ENCODE assay signal across 1 cellular context in the genomic region with DNA sequence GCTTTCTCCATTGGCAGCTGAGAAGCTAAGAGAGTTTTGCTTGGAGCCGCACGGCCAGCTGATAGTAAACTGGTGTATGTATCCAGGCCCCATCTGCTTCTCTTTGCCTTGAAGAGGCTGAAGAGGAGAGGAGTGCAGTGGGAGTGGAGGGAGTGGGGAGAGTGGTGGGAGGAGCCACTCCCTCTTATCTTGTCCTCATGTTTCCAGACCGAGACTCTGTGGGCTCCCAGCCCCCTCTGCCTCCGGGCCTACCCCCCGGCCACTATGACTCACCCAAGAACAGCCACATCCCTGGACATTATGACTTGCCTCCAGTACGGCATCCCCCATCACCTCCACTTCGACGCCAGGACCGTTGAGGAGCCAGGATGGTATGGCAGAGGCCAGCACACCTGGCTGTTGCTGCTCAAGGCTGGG.
A peak's percentile ranks its signal among the peaks of the same experiment; 100 is the strongest.
TF ChIP-seq lines count a peak whose summit lies in the region.

No MANE protein-coding gene starts in this region.

TF ChIP-seq in K562, 482 proteins besides CTCF, POLR2A, EP300 and RAD21 (continued from another document and continues in another):
- TF ChIP-seq GATAD2B (IDR thresholded peaks at IDR 0.05; ENCODE audit: borderline replicate concordance) (0 out of 2 replicates have a peak, but pooled peaks have one; percentile 12), RBBP5 (IDR thresholded peaks at IDR 0.05; ENCODE audit: borderline replicate concordance, insufficient read depth, low read length, poor library complexity, severe bottlenecking) (peak; percentile 45), ZNF24 (IDR thresholded peaks at IDR 0.05) (0 out of 2 replicates have a peak, but pooled peaks have one; percentile 18), MCM5 (IDR thresholded peaks at IDR 0.05; ENCODE audit: low read depth) (no peak), ZC3H4 (CRISPR knock-in tag; IDR thresholded peaks at IDR 0.05; ENCODE audit: borderline replicate concordance) (no peak), HMG20A (CRISPR knock-in tag; conservative IDR thresholded peaks at IDR 0.05) (no peak), SLC30A9 (CRISPR knock-in tag; IDR thresholded peaks at IDR 0.05) (no peak), ZNF707 (CRISPR knock-in tag; conservative IDR thresholded peaks at IDR 0.05) (no peak), SUPT5H (IDR thresholded peaks at IDR 0.05) (peak; percentile 67), CBX8 (IDR thresholded peaks at IDR 0.05; ENCODE audit: borderline replicate concordance, extremely low read depth, low read depth, low read length, poor library complexity, severe bottlenecking) (no peak), RBM15 (IDR thresholded peaks at IDR 0.05; ENCODE audit: insufficient read depth, low read length) (no peak), NCOA1 (IDR thresholded peaks at IDR 0.05; ENCODE audit: low read depth) (peak; percentile 67; the same call in 1 of the 2 replicates), TAF1 (IDR thresholded peaks at IDR 0.05; ENCODE audit: control insufficient read depth, extremely low read depth, insufficient read depth, low read length, severe bottlenecking) (no peak), MED1 (CRISPR knock-in tag; IDR thresholded peaks at IDR 0.05; ENCODE audit: borderline replicate concordance) (no peak), CCAR2 (IDR thresholded peaks at IDR 0.05; ENCODE audit: low read depth, low read length) (no peak), NR2F6 (CRISPR knock-in tag; IDR thresholded peaks at IDR 0.05) (no peak), RBM39 (optimal IDR thresholded peaks at IDR 0.05; ENCODE audit: low read depth, low read length) (no peak), ZNF316 (IDR thresholded peaks at IDR 0.05) (no peak), ZNF695 (CRISPR knock-in tag; IDR thresholded peaks at IDR 0.05) (no peak), TAL1 (IDR thresholded peaks at IDR 0.05) (peak; percentile 35; the same call in 1 of the 2 replicates), JUNB (CRISPR knock-in tag; conservative IDR thresholded peaks at IDR 0.05) (peak; percentile 64; the same call in 1 of the 2 replicates), TFAM (CRISPR knock-in tag; conservative IDR thresholded peaks at IDR 0.05) (no peak), HDAC1 (IDR thresholded peaks at IDR 0.05) (peak in 1 of 2 experiments; percentile 80; a peak in 1 of 4 replicates), TSC22D4 (tag; IDR thresholded peaks at IDR 0.05) (no peak), SRF (CRISPR knock-in tag; IDR thresholded peaks at IDR 0.05) (no peak), ZNF263 (CRISPR knock-in tag; IDR thresholded peaks at IDR 0.05; ENCODE audit: borderline replicate concordance) (peak; percentile 100), NFE2 (IDR thresholded peaks at IDR 0.05; ENCODE audit: low read depth) (no peak), ZNF785 (CRISPR knock-in tag; IDR thresholded peaks at IDR 0.05) (no peak), ZNF121 (CRISPR knock-in tag; conservative IDR thresholded peaks at IDR 0.05) (no peak), SPI1 (IDR thresholded peaks at IDR 0.05; ENCODE audit: borderline replicate concordance, low read depth, low read length) (no peak), MAFK (IDR thresholded peaks at IDR 0.05; ENCODE audit: low read length) (no peak), GTF2F1 (IDR thresholded peaks at IDR 0.05; ENCODE audit: low read depth, low read length) (no peak), HDAC3 (IDR thresholded peaks at IDR 0.05; ENCODE audit: borderline replicate concordance, partially characterized antibody) (no peak), CEBPG (CRISPR knock-in tag; IDR thresholded peaks at IDR 0.05) (no peak), CEBPG (tag; conservative IDR thresholded peaks at IDR 0.05 in 1 of 2, IDR thresholded peaks at IDR 0.05 in 1 of 2) (no peak), FOXA3 (CRISPR knock-in tag; conservative IDR thresholded peaks at IDR 0.05 in 1 of 2, IDR thresholded peaks at IDR 0.05 in 1 of 2) (no peak), RBM14 (IDR thresholded peaks at IDR 0.05; ENCODE audit: borderline replicate concordance, insufficient read depth, low read depth, low read length) (no peak), XRCC4 (IDR thresholded peaks at IDR 0.05; ENCODE audit: extremely low read depth, insufficient read depth, insufficient read length) (no peak), TOE1 (IDR thresholded peaks at IDR 0.05; ENCODE audit: borderline replicate concordance) (no peak), TOE1 (CRISPR knock-in tag; IDR thresholded peaks at IDR 0.05; ENCODE audit: borderline replicate concordance, low read depth) (no peak), KDM5B (IDR thresholded peaks at IDR 0.05; ENCODE audit: insufficient replicate concordance, low read depth, low read length) (peak; percentile 67), WHSC1 (IDR thresholded peaks at IDR 0.05; ENCODE audit: low read length) (no peak), POLR2B (IDR thresholded peaks at IDR 0.05; ENCODE audit: low read depth, partially characterized antibody) (peak; percentile 42), LARP7 (IDR thresholded peaks at IDR 0.05) (no peak), ZEB2 (IDR thresholded peaks at IDR 0.05) (peak; percentile 82)
- TF ChIP-seq, protein P1, sequence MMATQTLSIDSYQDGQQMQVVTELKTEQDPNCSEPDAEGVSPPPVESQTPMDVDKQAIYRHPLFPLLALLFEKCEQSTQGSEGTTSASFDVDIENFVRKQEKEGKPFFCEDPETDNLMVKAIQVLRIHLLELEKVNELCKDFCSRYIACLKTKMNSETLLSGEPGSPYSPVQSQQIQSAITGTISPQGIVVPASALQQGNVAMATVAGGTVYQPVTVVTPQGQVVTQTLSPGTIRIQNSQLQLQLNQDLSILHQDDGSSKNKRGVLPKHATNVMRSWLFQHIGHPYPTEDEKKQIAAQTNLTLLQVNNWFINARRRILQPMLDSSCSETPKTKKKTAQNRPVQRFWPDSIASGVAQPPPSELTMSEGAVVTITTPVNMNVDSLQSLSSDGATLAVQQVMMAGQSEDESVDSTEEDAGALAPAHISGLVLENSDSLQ (IDR thresholded peaks at IDR 0.05): peak; percentile 68; the same call in 1 of the 2 replicates
- TF ChIP-seq, protein P2, sequence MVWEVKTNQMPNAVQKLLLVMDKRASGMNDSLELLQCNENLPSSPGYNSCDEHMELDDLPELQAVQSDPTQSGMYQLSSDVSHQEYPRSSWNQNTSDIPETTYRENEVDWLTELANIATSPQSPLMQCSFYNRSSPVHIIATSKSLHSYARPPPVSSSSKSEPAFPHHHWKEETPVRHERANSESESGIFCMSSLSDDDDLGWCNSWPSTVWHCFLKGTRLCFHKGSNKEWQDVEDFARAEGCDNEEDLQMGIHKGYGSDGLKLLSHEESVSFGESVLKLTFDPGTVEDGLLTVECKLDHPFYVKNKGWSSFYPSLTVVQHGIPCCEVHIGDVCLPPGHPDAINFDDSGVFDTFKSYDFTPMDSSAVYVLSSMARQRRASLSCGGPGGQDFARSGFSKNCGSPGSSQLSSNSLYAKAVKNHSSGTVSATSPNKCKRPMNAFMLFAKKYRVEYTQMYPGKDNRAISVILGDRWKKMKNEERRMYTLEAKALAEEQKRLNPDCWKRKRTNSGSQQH (CRISPR knock-in tag; IDR thresholded peaks at IDR 0.05): no peak
- TF ChIP-seq, protein P3, sequence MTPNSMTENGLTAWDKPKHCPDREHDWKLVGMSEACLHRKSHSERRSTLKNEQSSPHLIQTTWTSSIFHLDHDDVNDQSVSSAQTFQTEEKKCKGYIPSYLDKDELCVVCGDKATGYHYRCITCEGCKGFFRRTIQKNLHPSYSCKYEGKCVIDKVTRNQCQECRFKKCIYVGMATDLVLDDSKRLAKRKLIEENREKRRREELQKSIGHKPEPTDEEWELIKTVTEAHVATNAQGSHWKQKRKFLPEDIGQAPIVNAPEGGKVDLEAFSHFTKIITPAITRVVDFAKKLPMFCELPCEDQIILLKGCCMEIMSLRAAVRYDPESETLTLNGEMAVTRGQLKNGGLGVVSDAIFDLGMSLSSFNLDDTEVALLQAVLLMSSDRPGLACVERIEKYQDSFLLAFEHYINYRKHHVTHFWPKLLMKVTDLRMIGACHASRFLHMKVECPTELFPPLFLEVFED (CRISPR knock-in tag; conservative IDR thresholded peaks at IDR 0.05): no peak
- TF ChIP-seq, protein P4, sequence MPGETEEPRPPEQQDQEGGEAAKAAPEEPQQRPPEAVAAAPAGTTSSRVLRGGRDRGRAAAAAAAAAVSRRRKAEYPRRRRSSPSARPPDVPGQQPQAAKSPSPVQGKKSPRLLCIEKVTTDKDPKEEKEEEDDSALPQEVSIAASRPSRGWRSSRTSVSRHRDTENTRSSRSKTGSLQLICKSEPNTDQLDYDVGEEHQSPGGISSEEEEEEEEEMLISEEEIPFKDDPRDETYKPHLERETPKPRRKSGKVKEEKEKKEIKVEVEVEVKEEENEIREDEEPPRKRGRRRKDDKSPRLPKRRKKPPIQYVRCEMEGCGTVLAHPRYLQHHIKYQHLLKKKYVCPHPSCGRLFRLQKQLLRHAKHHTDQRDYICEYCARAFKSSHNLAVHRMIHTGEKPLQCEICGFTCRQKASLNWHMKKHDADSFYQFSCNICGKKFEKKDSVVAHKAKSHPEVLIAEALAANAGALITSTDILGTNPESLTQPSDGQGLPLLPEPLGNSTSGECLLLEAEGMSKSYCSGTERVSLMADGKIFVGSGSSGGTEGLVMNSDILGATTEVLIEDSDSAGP (CRISPR knock-in tag; IDR thresholded peaks at IDR 0.05): no peak
- TF ChIP-seq, protein P5, sequence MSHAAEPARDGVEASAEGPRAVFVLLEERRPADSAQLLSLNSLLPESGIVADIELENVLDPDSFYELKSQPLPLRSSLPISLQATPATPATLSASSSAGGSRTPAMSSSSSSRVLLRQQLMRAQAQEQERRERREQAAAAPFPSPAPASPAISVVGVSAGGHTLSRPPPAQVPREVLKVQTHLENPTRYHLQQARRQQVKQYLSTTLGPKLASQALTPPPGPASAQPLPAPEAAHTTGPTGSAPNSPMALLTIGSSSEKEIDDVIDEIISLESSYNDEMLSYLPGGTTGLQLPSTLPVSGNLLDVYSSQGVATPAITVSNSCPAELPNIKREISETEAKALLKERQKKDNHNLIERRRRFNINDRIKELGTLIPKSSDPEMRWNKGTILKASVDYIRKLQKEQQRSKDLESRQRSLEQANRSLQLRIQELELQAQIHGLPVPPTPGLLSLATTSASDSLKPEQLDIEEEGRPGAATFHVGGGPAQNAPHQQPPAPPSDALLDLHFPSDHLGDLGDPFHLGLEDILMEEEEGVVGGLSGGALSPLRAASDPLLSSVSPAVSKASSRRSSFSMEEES (CRISPR knock-in tag; IDR thresholded peaks at IDR 0.05): no peak
- TF ChIP-seq, protein P6, sequence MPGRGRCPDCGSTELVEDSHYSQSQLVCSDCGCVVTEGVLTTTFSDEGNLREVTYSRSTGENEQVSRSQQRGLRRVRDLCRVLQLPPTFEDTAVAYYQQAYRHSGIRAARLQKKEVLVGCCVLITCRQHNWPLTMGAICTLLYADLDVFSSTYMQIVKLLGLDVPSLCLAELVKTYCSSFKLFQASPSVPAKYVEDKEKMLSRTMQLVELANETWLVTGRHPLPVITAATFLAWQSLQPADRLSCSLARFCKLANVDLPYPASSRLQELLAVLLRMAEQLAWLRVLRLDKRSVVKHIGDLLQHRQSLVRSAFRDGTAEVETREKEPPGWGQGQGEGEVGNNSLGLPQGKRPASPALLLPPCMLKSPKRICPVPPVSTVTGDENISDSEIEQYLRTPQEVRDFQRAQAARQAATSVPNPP (IDR thresholded peaks at IDR 0.05; ENCODE audit: borderline replicate concordance, insufficient read depth, insufficient read length): no peak
- TF ChIP-seq, protein P7, sequence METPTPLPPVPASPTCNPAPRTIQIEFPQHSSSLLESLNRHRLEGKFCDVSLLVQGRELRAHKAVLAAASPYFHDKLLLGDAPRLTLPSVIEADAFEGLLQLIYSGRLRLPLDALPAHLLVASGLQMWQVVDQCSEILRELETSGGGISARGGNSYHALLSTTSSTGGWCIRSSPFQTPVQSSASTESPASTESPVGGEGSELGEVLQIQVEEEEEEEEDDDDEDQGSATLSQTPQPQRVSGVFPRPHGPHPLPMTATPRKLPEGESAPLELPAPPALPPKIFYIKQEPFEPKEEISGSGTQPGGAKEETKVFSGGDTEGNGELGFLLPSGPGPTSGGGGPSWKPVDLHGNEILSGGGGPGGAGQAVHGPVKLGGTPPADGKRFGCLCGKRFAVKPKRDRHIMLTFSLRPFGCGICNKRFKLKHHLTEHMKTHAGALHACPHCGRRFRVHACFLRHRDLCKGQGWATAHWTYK (CRISPR knock-in tag; IDR thresholded peaks at IDR 0.05): no peak
- TF ChIP-seq, protein P8, sequence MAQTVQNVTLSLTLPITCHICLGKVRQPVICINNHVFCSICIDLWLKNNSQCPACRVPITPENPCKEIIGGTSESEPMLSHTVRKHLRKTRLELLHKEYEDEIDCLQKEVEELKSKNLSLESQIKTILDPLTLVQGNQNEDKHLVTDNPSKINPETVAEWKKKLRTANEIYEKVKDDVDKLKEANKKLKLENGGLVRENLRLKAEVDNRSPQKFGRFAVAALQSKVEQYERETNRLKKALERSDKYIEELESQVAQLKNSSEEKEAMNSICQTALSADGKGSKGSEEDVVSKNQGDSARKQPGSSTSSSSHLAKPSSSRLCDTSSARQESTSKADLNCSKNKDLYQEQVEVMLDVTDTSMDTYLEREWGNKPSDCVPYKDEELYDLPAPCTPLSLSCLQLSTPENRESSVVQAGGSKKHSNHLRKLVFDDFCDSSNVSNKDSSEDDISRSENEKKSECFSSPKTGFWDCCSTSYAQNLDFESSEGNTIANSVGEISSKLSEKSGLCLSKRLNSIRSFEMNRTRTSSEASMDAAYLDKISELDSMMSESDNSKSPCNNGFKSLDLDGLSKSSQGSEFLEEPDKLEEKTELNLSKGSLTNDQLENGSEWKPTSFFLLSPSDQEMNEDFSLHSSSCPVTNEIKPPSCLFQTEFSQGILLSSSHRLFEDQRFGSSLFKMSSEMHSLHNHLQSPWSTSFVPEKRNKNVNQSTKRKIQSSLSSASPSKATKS (CRISPR knock-in tag; IDR thresholded peaks at IDR 0.05): no peak
- TF ChIP-seq, protein P9, sequence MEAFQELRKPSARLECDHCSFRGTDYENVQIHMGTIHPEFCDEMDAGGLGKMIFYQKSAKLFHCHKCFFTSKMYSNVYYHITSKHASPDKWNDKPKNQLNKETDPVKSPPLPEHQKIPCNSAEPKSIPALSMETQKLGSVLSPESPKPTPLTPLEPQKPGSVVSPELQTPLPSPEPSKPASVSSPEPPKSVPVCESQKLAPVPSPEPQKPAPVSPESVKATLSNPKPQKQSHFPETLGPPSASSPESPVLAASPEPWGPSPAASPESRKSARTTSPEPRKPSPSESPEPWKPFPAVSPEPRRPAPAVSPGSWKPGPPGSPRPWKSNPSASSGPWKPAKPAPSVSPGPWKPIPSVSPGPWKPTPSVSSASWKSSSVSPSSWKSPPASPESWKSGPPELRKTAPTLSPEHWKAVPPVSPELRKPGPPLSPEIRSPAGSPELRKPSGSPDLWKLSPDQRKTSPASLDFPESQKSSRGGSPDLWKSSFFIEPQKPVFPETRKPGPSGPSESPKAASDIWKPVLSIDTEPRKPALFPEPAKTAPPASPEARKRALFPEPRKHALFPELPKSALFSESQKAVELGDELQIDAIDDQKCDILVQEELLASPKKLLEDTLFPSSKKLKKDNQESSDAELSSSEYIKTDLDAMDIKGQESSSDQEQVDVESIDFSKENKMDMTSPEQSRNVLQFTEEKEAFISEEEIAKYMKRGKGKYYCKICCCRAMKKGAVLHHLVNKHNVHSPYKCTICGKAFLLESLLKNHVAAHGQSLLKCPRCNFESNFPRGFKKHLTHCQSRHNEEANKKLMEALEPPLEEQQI (IDR thresholded peaks at IDR 0.05): no peak
